Comparison of ENCODE assay signal across 21 cellular contexts in the genomic region with DNA sequence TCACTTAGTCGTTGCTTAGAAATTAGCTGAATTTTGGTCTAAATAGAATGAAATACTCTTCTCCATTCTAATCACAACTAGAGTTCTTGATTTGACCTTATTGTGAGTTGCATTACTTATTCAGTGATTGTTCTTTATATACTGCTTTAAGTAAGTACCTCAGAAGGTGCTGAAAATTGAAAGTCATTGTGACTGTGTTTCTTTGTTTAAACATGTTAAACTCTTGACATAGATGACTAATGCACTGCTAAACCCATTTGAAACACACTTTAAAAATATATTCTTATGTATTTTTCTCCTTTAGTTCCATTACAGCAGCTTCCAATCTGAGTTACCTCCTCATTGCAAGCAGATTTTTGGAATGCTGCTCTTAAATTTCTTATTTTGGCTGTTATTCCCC. TPM values are rescaled to one million over a fixed set of nuclear protein-coding genes. Genes with fewer than 3 reads are reported as not detected.
DNase-seq lines count a peak whose midpoint lies in the region; ATAC-seq, FAIRE-seq and TF ChIP-seq lines count a peak whose summit lies in the region.
"Had no signal": no experiment of that assay in that cellular context is flagged by ENCODE, and none has a peak within 500 bp of the region (broad histone marks: within the 10 kb centered on the region; RNA-seq: fewer than 3 reads in every experiment).

No MANE protein-coding gene starts in this region.

- no peak overlapping the region for H3K27ac Mint-ChIP-seq in activated naive CD4-positive, alpha-beta T cell treated with anti-CD3 and anti-CD28 coated beads, Interleukin-2, amount 50 U/mL, for 72 hours
- H3K27ac Mint-ChIP-seq: CD14-positive monocyte; CD8-positive, alpha-beta T cell; GM23338 had no signal

- CTCF ChIA-PET in A549 (lab: Yijun Ruan, JAX) (no interaction called here), PC-3 (lab: Charles Lee) (no interaction called here)

- peaks cover 12% of the 10 kb centered on the region; the same call in 1 of the 3 replicates for H3K4me1 ChIP-seq in A549
- no peaks in the 10 kb centered on the region for H3K4me1 ChIP-seq in PC-3 (ENCODE audit: insufficient read depth, low read length)
- H3K4me1 ChIP-seq in foreskin keratinocyte: peaks cover 7% of the 10 kb centered on the region
- H3K4me1 ChIP-seq in effector memory CD4-positive, alpha-beta T cell (ENCODE audit: control insufficient read depth, insufficient read depth, low read length, poor library complexity, severe bottlenecking): no peaks in the 10 kb centered on the region
- H3K4me1 ChIP-seq: HAP-1 had no signal

- POLR2A ChIA-PET in A549 (lab: Yijun Ruan, JAX) (no interaction called here), PC-3 (lab: Charles Lee; ENCODE audit: unreplicated experiment) (no interaction called here)

- no peak overlapping the region for H3K4me3 ChIP-seq in A549
- no peak overlapping the region for H3K4me3 ChIP-seq in PC-3 (ENCODE audit: low read length)
- H3K4me3 ChIP-seq in effector memory CD4-positive, alpha-beta T cell (ENCODE audit: insufficient read depth, low read depth, low read length, poor library complexity, severe bottlenecking): no peak overlapping the region
- H3K4me3 ChIP-seq: GM12878, GM23338, HAP-1, K562 had no signal

- TF ChIP-seq POLR2A in A549 (IDR thresholded peaks at IDR 0.05; ENCODE audit: low read length): no peak

- H3F3A ChIP-seq in PC-3 (ENCODE audit: low read length, unreplicated experiment): no peaks in the 10 kb centered on the region

- no peak for TF ChIP-seq EP300 in A549 (IDR thresholded peaks at IDR 0.05)

- ATAC-seq in A549: no peak
- ATAC-seq in PC-3: no peak
- ATAC-seq in foreskin keratinocyte: peak; percentile 36
- ATAC-seq in GM18907 (IDR thresholded peaks at IDR 0.05; ENCODE audit: unreplicated experiment): no peak
- ATAC-seq in activated naive CD4-positive, alpha-beta T cell treated with anti-CD3 and anti-CD28 coated beads, Interleukin-2, amount 50 U/mL, for 72 hours: no peak
- ATAC-seq: CD8-positive, alpha-beta T cell; GM12878; GM23338; K562 had no signal

- H2AFZ ChIP-seq in PC-3 (ENCODE audit: low read length): no peak overlapping the region
- H2AFZ ChIP-seq: GM23338 had no signal

- H3K9me3 ChIP-seq in A549 (no peaks in the 10 kb centered on the region), PC-3 (ENCODE audit: low read length) (no peaks in the 10 kb centered on the region)
- H3K9me3 ChIP-seq in effector memory CD4-positive, alpha-beta T cell (ENCODE audit: control insufficient read depth, low read length): no peaks in the 10 kb centered on the region
- H3K9me3 ChIP-seq: HAP-1 had no signal

- peak overlapping the region; percentile 41; the same call in 2 of the 3 replicates for H3K4me2 ChIP-seq in A549
- H3K4me2 ChIP-seq in PC-3 (ENCODE audit: low read length): no peak overlapping the region

- TF ChIP-seq RAD21 in A549 (conservative IDR thresholded peaks at IDR 0.05 in 1 of 2, IDR thresholded peaks at IDR 0.05 in 1 of 2): no peak

- H3K27me3 ChIP-seq in PC-3 (ENCODE audit: low read length): peaks cover 7% of the 10 kb centered on the region; the same call in 1 of the 2 replicates
- H3K27me3 ChIP-seq in foreskin keratinocyte: no peaks in the 10 kb centered on the region
- H3K27me3 ChIP-seq in effector memory CD4-positive, alpha-beta T cell (replicated peaks; ENCODE audit: control insufficient read depth, insufficient read depth, low read length, poor library complexity, severe bottlenecking): no peaks in the 10 kb centered on the region

- no peaks in the 10 kb centered on the region for H3K9me3 Mint-ChIP-seq in activated naive CD4-positive, alpha-beta T cell treated with anti-CD3 and anti-CD28 coated beads, Interleukin-2, amount 50 U/mL, for 72 hours
- H3K9me3 Mint-ChIP-seq: GM23338 had no signal

- BruUV-seq in PC-3 (replicated peaks; lab: Mats Ljungman, UMichigan): no TSS peak

- H4K20me1 ChIP-seq in PC-3 (ENCODE audit: low read length): no peaks in the 10 kb centered on the region

- FAIRE-seq in A549 (lab: Jason Lieb, UNC): no peak
- FAIRE-seq: A204.1, D721Med, GM12878, HTR-8/SVneo, K562 had no signal

- H3K36me3 Mint-ChIP-seq in activated naive CD4-positive, alpha-beta T cell treated with anti-CD3 and anti-CD28 coated beads, Interleukin-2, amount 50 U/mL, for 72 hours: no peaks in the 10 kb centered on the region
- H3K36me3 Mint-ChIP-seq: CD14-positive monocyte; CD8-positive, alpha-beta T cell had no signal

- no peaks in the 10 kb centered on the region for H3K79me2 ChIP-seq in PC-3 (ENCODE audit: low read length)

- DNase-seq in A549 (ENCODE audit: low read depth in 1 of 2, low spot score in 1 of 2): peak in 1 of 2 experiments; percentile 24
- DNase-seq in DMS53 treated with DMSO at 0.1 percent for 48 hours (lab: John Stamatoyannopoulos, UW; ENCODE audit: unreplicated experiment): peak; percentile 7
- peak; percentile 10 for DNase-seq in PC-3
- DNase-seq in foreskin keratinocyte: peak in 1 of 2 donors; percentile 37
- no peak for DNase-seq in effector memory CD4-positive, alpha-beta T cell
- DNase-seq in NCI-H2171 (lab: John Stamatoyannopoulos, UW): no peak
- no peak for DNase-seq in activated naive CD4-positive, alpha-beta T cell treated with anti-CD3 and anti-CD28 coated beads, Interleukin-2, amount 50 U/mL, for 72 hours (ENCODE audit: low spot score in 2 of 2)
- DNase-seq: CD8-positive, alpha-beta T cell; COR-L47; DMS153 had no signal

- H3K9me2 ChIP-seq in PC-3 (replicated peaks; ENCODE audit: low read length): no peaks in the 10 kb centered on the region

- TF ChIP-seq CTCF in A549 (IDR thresholded peaks at IDR 0.05): no peak
- no peak for TF ChIP-seq CTCF in PC-3 (conservative IDR thresholded peaks at IDR 0.05; ENCODE audit: low read depth, low read length)
- no peak for TF ChIP-seq CTCF in foreskin keratinocyte (conservative IDR thresholded peaks at IDR 0.05)

- no peak overlapping the region for H3K9ac ChIP-seq in PC-3 (ENCODE audit: low read length)

- no peaks in the 10 kb centered on the region for H3K36me3 ChIP-seq in PC-3 (ENCODE audit: low read depth, low read length)
- H3K36me3 ChIP-seq in effector memory CD4-positive, alpha-beta T cell (ENCODE audit: control insufficient read depth, insufficient read depth, low read length): no peaks in the 10 kb centered on the region
- H3K36me3 ChIP-seq: HAP-1 had no signal

- no peak overlapping the region for H3K27ac ChIP-seq in A549
- H3K27ac ChIP-seq in PC-3 (ENCODE audit: low read length): no peak overlapping the region
- peak overlapping the region; percentile 35 for H3K27ac ChIP-seq in foreskin keratinocyte
- no peak overlapping the region for H3K27ac ChIP-seq in effector memory CD4-positive, alpha-beta T cell (ENCODE audit: insufficient read depth, low read length, poor library complexity, severe bottlenecking)

- 79% methylated on average over 1 of the region's 1 CpG for WGBS in A549 (ENCODE audit: missing lambda C conversion rate)

- intact Hi-C loops in PC-3 (cut with micrococcal nuclease): no loop called here

TF ChIP-seq in A549, 52 proteins besides CTCF, POLR2A, EP300 and RAD21:
- no peak for TF ChIP-seq TFCP2L1 (CRISPR knock-in tag; IDR thresholded peaks at IDR 0.05)
- 0 out of 2 replicates have a peak, but pooled peaks have one; percentile 40 for TF ChIP-seq NFE2L2 (conservative IDR thresholded peaks at IDR 0.05; ENCODE audit: low read length)

RNA-seq across cellular contexts. Expression of a gene that starts 9.1 kb away (rescaled TPM):
- polyA plus RNA-seq in A549 (2011; rRNA removed) (6.1 and 6.4 TPM in 2 replicates), A549 (2017; fragmentation: RNase III; extraction: RNeasy Plus Mini Kit Qiagen cat#74134 plus additional on column Dnase treatment) (2.4 to 3.1 TPM (median 2.5 TPM) in 3 replicates), foreskin keratinocyte (0.17 and 0.32 TPM in 2 replicates)
- polyA plus RNA-seq in A549 (2012; cell fraction: cytosol; rRNA removed): 2.1 and 2.2 TPM in 2 replicates
- 2.4 and 3.8 TPM in 2 replicates for polyA plus RNA-seq in A549 (2012; cell fraction: nucleus; rRNA removed)
- polyA minus RNA-seq in A549 (2011; rRNA and poly(A)+ RNA removed): 2.6 and 7.1 TPM in 2 replicates
- total RNA-seq in PC-3 (2014; rRNA removed) (not detected in 2 replicates), foreskin keratinocyte (0.24 and 0.28 TPM in 2 replicates)
- 1 to 10 TPM in 1 of 2 donors, under 1 TPM in 1; 0.93 to 3.2 TPM for total RNA-seq in activated naive CD4-positive, alpha-beta T cell treated with anti-CD3 and anti-CD28 coated beads, Interleukin-2, amount 50 U/mL, for 72 hours
- total RNA-seq: GM12878 had no signal
- polyA plus RNA-seq: AG04450, BJ, CD14-positive monocyte had no signal

Comparison
In these comparisons a context has a peak if more than half of its experiments do, and no peak if none do; other contexts are left out.
1. DNase-seq: peak in DMS53 treated with DMSO at 0.1 percent for 48 hours (single experiment) and PC-3 (single experiment); none in effector memory CD4-positive, alpha-beta T cell (0 of 3), NCI-H2171 (single experiment) and activated naive CD4-positive, alpha-beta T cell treated with anti-CD3 and anti-CD28 coated beads, Interleukin-2, amount 50 U/mL, for 72 hours (0 of 2).